19 cellular contexts compared by ENCODE assay signal in genomic region chr13:92775631-92776030, GRCh38.
DNase-seq lines count a peak whose midpoint lies in the region; ATAC-seq, FAIRE-seq and TF ChIP-seq lines count a peak whose summit lies in the region.
"Had no signal": no experiment of that assay in that cellular context is flagged by ENCODE, and none has a peak within 500 bp of the region (broad histone marks: within the 10 kb centered on the region; RNA-seq: fewer than 3 reads in every experiment).

No MANE protein-coding gene starts in this region.

- H3K56ac ChIP-seq in H1 (replicated peaks; ENCODE audit: insufficient read length, low read depth, low read length) = no peak overlapping the region

- no peak overlapping the region for H3K4ac ChIP-seq in H1 (replicated peaks; ENCODE audit: insufficient read length, low read depth, low read length)

- H3K27ac ChIP-seq in HEK293 (ENCODE audit: extremely low read depth, low read depth, low read length) (no peak overlapping the region), H1 (ENCODE audit: low read depth, low read length) (no peak overlapping the region), aorta (ENCODE audit: low read depth in 1 of 2, low read length in 2 of 2) (no peak overlapping the region)
- H3K27ac ChIP-seq: 22Rv1; A549; BLaER1 treated with 17β-estradiol and CSF1 and Interleukin-3, amounts not matched to agents 10 nM and 100 nM; C4-2B had no signal

- no peak for TF ChIP-seq POLR2A in H1 (IDR thresholded peaks at IDR 0.05; ENCODE audit: control extremely low read depth in 1 of 2, low read depth in 2 of 2, low read length in 2 of 2)

- no peak for TF ChIP-seq RAD21 in H1 (IDR thresholded peaks at IDR 0.05 in 1 of 2, conservative IDR thresholded peaks at IDR 0.05 in 1 of 2; ENCODE audit: low read depth in 2 of 2, low read length in 2 of 2)

- no peak overlapping the region for H4K8ac ChIP-seq in H1 (ENCODE audit: extremely low read depth, insufficient read depth, low read length)

- CTCF ChIA-PET in HEK293 (lab: Yijun Ruan, JAX) = no interaction called here
- CTCF ChIA-PET in H1 (lab: Charles Lee; ENCODE audit: partially characterized antibody) = no interaction called here

- no peak overlapping the region for H3K4me3 ChIP-seq in HEK293 (ENCODE audit: low read depth, low read length)
- no peak overlapping the region for H3K4me3 ChIP-seq in H1 (ENCODE audit: extremely low read depth in 1 of 4, insufficient read depth in 2 of 4, low read depth in 3 of 4, low read length in 4 of 4)
- H3K4me3 ChIP-seq in fibroblast of villous mesenchyme (ENCODE audit: low read depth, low read length) = no peak overlapping the region
- no peak overlapping the region for H3K4me3 ChIP-seq in aorta (ENCODE audit: low read length in 2 of 2)
- H3K4me3 ChIP-seq: A549; BLaER1 treated with 17β-estradiol and CSF1 and Interleukin-3, amounts not matched to agents 10 nM and 100 nM had no signal

- no peaks in the 10 kb centered on the region for H3K23me2 ChIP-seq in H1 (ENCODE audit: low read depth, low read length)

- H3K18ac ChIP-seq in H1 (ENCODE audit: extremely low read depth, low read length) = no peak overlapping the region

- POLR2A ChIA-PET in HEK293 (lab: Yijun Ruan, JAX) = no interaction called here
- POLR2A ChIA-PET in H1 (lab: Charles Lee; ENCODE audit: partially characterized antibody) = no interaction called here

- no peak overlapping the region for H2BK120ac ChIP-seq in H1 (replicated peaks; ENCODE audit: low read depth, low read length)

- 95% methylated on average over 3 of the region's 3 CpGs; no CpG with 5 or more reads in 1 of the 2 experiments for WGBS in H1 (ENCODE audit: extremely low coverage in 1 of 2, insufficient coverage in 1 of 2, insufficient read length in 1 of 2, insufficient replicate concordance in 2 of 2, low coverage in 1 of 2, low lambda C conversion rate in 2 of 2, missing lambda C conversion rate in 1 of 2), 2 experiments
- WGBS in aorta, 2 donors = 45 to 59% methylated on average over 3 of the region's 3 CpGs

- H3K14ac ChIP-seq in H1 (ENCODE audit: insufficient read length) = no peak overlapping the region

- H4K91ac ChIP-seq in H1 (replicated peaks; ENCODE audit: insufficient read length, low read length) = no peak overlapping the region

- H2BK12ac ChIP-seq in H1 (ENCODE audit: low read depth, low read length) = no peak overlapping the region

- no peak for DNase-seq in H1 (ENCODE audit: low read depth in 1 of 2, low spot score in 2 of 2)
- peak; percentile 3 for DNase-seq in fibroblast of villous mesenchyme (ENCODE audit: low read depth)
- DNase-seq in aorta = no peak
- DNase-seq: AML-193; Caco-2; Calu3; CD4-positive, alpha-beta T cell; CD8-positive, alpha-beta T cell; DMS79 treated with DMSO at 0.1 percent for 48 hours; GF-D8 had no signal

- H3K4me2 ChIP-seq in H1 (ENCODE audit: insufficient read depth in 1 of 2, low read depth in 2 of 2, low read length in 2 of 2) = no peak overlapping the region
- H3K4me2 ChIP-seq: A549; BLaER1 treated with 17β-estradiol and CSF1 and Interleukin-3, amounts not matched to agents 10 nM and 100 nM had no signal

- no peaks in the 10 kb centered on the region for H3K4me1 ChIP-seq in HEK293 (ENCODE audit: control insufficient read depth, insufficient read depth, low read length)
- no peaks in the 10 kb centered on the region for H3K4me1 ChIP-seq in H1 (replicated peaks in 1 of 4; ENCODE audit: control insufficient read depth in 3 of 4, insufficient read depth in 4 of 4, low read length in 3 of 4)
- H3K4me1 ChIP-seq in aorta (ENCODE audit: control insufficient read depth in 1 of 2, insufficient read depth in 2 of 2, low read length in 2 of 2) = no peaks in the 10 kb centered on the region
- H3K4me1 ChIP-seq: A549; BLaER1 treated with 17β-estradiol and CSF1 and Interleukin-3, amounts not matched to agents 10 nM and 100 nM; Caco-2 had no signal

- intact Hi-C loops in aorta (cut with DNase I) = no loop called here

- H2BK15ac ChIP-seq in H1 (ENCODE audit: low read length) = no peak overlapping the region

- H2BK5ac ChIP-seq in H1 (ENCODE audit: low read depth, low read length) = no peak overlapping the region

- H3K9me3 ChIP-seq in HEK293 (ENCODE audit: control insufficient read depth, insufficient read depth, low read depth, low read length) = no peaks in the 10 kb centered on the region
- H3K9me3 ChIP-seq in H1 (ENCODE audit: insufficient read depth in 2 of 2, low read depth in 1 of 2, low read length in 1 of 2) = no peaks in the 10 kb centered on the region
- H3K9me3 ChIP-seq in aorta (ENCODE audit: control insufficient read depth, low read length) = no peaks in the 10 kb centered on the region
- H3K9me3 ChIP-seq: A549; BLaER1 treated with 17β-estradiol and CSF1 and Interleukin-3, amounts not matched to agents 10 nM and 100 nM; Caco-2 had no signal

- H2AFZ ChIP-seq in H1 (ENCODE audit: low read length) = peak overlapping the region; percentile 10; the same call in 1 of the 2 replicates

- H2AK5ac ChIP-seq in H1 (ENCODE audit: low read depth, low read length) = no peak overlapping the region

- no peak for FAIRE-seq in H1 (lab: Jason Lieb, UNC)
- FAIRE-seq: A549, D721Med, G401.6, GM12891 had no signal

- H3K79me1 ChIP-seq in H1 (ENCODE audit: low read depth, low read length) = no peaks in the 10 kb centered on the region

- H4K5ac ChIP-seq in H1 (ENCODE audit: insufficient read length, low read depth, low read length) = no peak overlapping the region

- H3K36me3 ChIP-seq in HEK293 (ENCODE audit: control insufficient read depth in 2 of 2, insufficient read depth in 1 of 2, low read length in 2 of 2) (no peaks in the 10 kb centered on the region), H1 (ENCODE audit: control insufficient read depth in 2 of 4, insufficient read depth in 4 of 4, low read length in 3 of 4) (no peaks in the 10 kb centered on the region), aorta (ENCODE audit: control insufficient read depth in 1 of 2, insufficient read depth in 2 of 2, low read length in 1 of 2) (no peaks in the 10 kb centered on the region)
- H3K36me3 ChIP-seq: BLaER1 treated with 17β-estradiol and CSF1 and Interleukin-3, amounts not matched to agents 10 nM and 100 nM had no signal

- no peak for TF ChIP-seq CTCF in HEK293 (tag by site-specific recombination; IDR thresholded peaks at IDR 0.05)
- TF ChIP-seq CTCF in H1 (IDR thresholded peaks at IDR 0.05; ENCODE audit: control extremely low read depth in 1 of 3, insufficient read depth in 1 of 3, low read depth in 1 of 3, low read length in 3 of 3) = no peak
- TF ChIP-seq CTCF in fibroblast of villous mesenchyme (IDR thresholded peaks at IDR 0.05; ENCODE audit: insufficient read depth, low read depth, low read length) = no peak

- H3K27me3 ChIP-seq in H1 (replicated peaks in 1 of 4; ENCODE audit: control insufficient read depth in 3 of 4, extremely low read depth in 1 of 4, insufficient read depth in 3 of 4, low read length in 3 of 4) = no peaks in the 10 kb centered on the region
- H3K27me3 ChIP-seq in aorta (ENCODE audit: control insufficient read depth in 1 of 2, insufficient read depth in 2 of 2, low read length in 1 of 2) = no peaks in the 10 kb centered on the region
- H3K27me3 ChIP-seq: BLaER1 treated with 17β-estradiol and CSF1 and Interleukin-3, amounts not matched to agents 10 nM and 100 nM had no signal

- no peaks in the 10 kb centered on the region for H3K79me2 ChIP-seq in H1 (ENCODE audit: control insufficient read depth in 1 of 2, insufficient read depth in 2 of 2, low read length in 2 of 2)

- no peak for TF ChIP-seq EP300 in H1 (IDR thresholded peaks at IDR 0.05; ENCODE audit: borderline replicate concordance in 1 of 2, low read depth in 2 of 2, low read length in 2 of 2)

- no peak overlapping the region for H2BK20ac ChIP-seq in H1 (ENCODE audit: low read length)

- ATAC-seq in aorta (ENCODE audit: low FRiP score) = no peak
- ATAC-seq in GM18861 (IDR thresholded peaks at IDR 0.05; ENCODE audit: unreplicated experiment) = no peak
- ATAC-seq: A549; CD8-positive, alpha-beta T cell had no signal

- H4K20me1 ChIP-seq in H1 (replicated peaks in 1 of 2; ENCODE audit: control insufficient read depth in 1 of 2, insufficient read depth in 2 of 2, low read length in 2 of 2) = no peaks in the 10 kb centered on the region
- H4K20me1 ChIP-seq: BLaER1 treated with 17β-estradiol and CSF1 and Interleukin-3, amounts not matched to agents 10 nM and 100 nM had no signal

- no peak overlapping the region for H3K23ac ChIP-seq in H1 (ENCODE audit: insufficient read length)

- no peak overlapping the region for H3K9ac ChIP-seq in H1 (replicated peaks in 1 of 4; ENCODE audit: extremely low read depth in 1 of 4, low read depth in 3 of 4, low read length in 3 of 4)
- H3K9ac ChIP-seq: BLaER1 treated with 17β-estradiol and CSF1 and Interleukin-3, amounts not matched to agents 10 nM and 100 nM had no signal

TF ChIP-seq in HEK293, 187 proteins besides CTCF, POLR2A, EP300 and RAD21:
- peak; percentile 80; the same call in 1 of the 2 replicates for TF ChIP-seq TRIM28 (IDR thresholded peaks at IDR 0.05; ENCODE audit: borderline replicate concordance, low read length)
- no peak for TF ChIP-seq GLIS1 (tag by site-specific recombination; IDR thresholded peaks at IDR 0.05)
- TF ChIP-seq OSR2 (tag by site-specific recombination; IDR thresholded peaks at IDR 0.05) = no peak

TF ChIP-seq in H1, 55 proteins besides CTCF, POLR2A, EP300 and RAD21 (continues in another document):
- TF ChIP-seq CBX5 (IDR thresholded peaks at IDR 0.05; ENCODE audit: low read depth, low read length) (no peak), EGR1 (IDR thresholded peaks at IDR 0.05; ENCODE audit: borderline replicate concordance, low read depth, low read length) (no peak), PHF8 (conservative IDR thresholded peaks at IDR 0.05; ENCODE audit: low read depth, low read length) (no peak), CBX8 (IDR thresholded peaks at IDR 0.05; ENCODE audit: borderline replicate concordance, low read depth, low read length) (no peak), RNF2 (IDR thresholded peaks at IDR 0.05; ENCODE audit: borderline replicate concordance, low read depth, low read length, missing control alignments, poor library complexity, severe bottlenecking) (no peak), MAFK (IDR thresholded peaks at IDR 0.05; ENCODE audit: low read depth, low read length) (no peak), CREB1 (IDR thresholded peaks at IDR 0.05) (no peak), CHD2 (IDR thresholded peaks at IDR 0.05; ENCODE audit: low read length) (no peak), SIRT6 (IDR thresholded peaks at IDR 0.05; ENCODE audit: low read length) (no peak), SUZ12 (IDR thresholded peaks at IDR 0.05; ENCODE audit: low read length) (no peak), KDM4A (IDR thresholded peaks at IDR 0.05; ENCODE audit: low read depth, low read length, severe bottlenecking) (no peak), RBBP5 (IDR thresholded peaks at IDR 0.05; ENCODE audit: borderline replicate concordance, low read depth, low read length) (no peak), RFX5 (IDR thresholded peaks at IDR 0.05; ENCODE audit: borderline replicate concordance, low read depth, low read length) (no peak)
- TF ChIP-seq, protein P1, sequence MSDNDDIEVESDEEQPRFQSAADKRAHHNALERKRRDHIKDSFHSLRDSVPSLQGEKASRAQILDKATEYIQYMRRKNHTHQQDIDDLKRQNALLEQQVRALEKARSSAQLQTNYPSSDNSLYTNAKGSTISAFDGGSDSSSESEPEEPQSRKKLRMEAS (IDR thresholded peaks at IDR 0.05) = no peak
